In the genomic region with DNA sequence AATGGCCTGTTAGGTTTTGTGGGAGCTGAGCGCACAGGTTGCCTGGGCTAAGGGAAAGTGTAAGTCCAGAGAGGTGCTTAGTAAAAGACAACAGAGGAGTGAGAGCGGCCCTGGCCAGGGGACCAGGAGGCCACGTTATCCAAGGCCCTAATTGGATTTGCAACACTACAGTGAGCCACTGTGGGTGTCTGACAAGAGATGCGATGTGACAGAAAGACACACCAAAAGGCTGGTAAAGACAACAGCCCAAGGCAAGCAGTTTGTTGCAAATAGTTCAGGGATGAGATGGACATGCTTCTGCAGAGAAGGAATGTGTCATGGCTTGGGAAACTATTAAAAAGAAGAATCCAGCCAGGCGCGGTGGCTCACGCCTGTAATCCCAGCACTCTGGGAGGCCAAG, we compare ENCODE assay signal across 30 cellular contexts.
DNase-seq lines count a peak whose midpoint lies in the region; ATAC-seq, FAIRE-seq and TF ChIP-seq lines count a peak whose summit lies in the region.
"Had no signal": no experiment of that assay in that cellular context is flagged by ENCODE, and none has a peak within 500 bp of the region (broad histone marks: within the 10 kb centered on the region; RNA-seq: fewer than 3 reads in every experiment).

No MANE protein-coding gene starts in this region.

- no peak overlapping the region for H3K9ac ChIP-seq in mammary epithelial cell (ENCODE audit: insufficient read depth, low read length)
- H3K9ac ChIP-seq in keratinocyte (ENCODE audit: control insufficient read depth, extremely low read depth, insufficient read depth, low read length) = no peak overlapping the region

- H3K27ac Mint-ChIP-seq in MCF 10A (ENCODE audit: low read depth, unreplicated experiment) = no peak overlapping the region
- no peak overlapping the region for H3K27ac Mint-ChIP-seq in activated CD8-positive, alpha-beta memory T cell treated with anti-CD3 and anti-CD28 coated beads, Interleukin-2, amount 10 ng/mL, durations not matched to agents 7 days and 5 days
- H3K27ac Mint-ChIP-seq: activated naive CD8-positive, alpha-beta T cell treated with anti-CD3 and anti-CD28 coated beads for 36 hours; B cell; CD8-positive, alpha-beta T cell had no signal

- no peaks in the 10 kb centered on the region for H3K36me3 Mint-ChIP-seq in MCF 10A (ENCODE audit: insufficient read depth, unreplicated experiment)
- no peaks in the 10 kb centered on the region for H3K36me3 Mint-ChIP-seq in activated CD8-positive, alpha-beta memory T cell treated with anti-CD3 and anti-CD28 coated beads, Interleukin-2, amount 10 ng/mL, durations not matched to agents 7 days and 5 days
- H3K36me3 Mint-ChIP-seq: activated naive CD8-positive, alpha-beta T cell treated with anti-CD3 and anti-CD28 coated beads for 36 hours; CD8-positive, alpha-beta T cell had no signal

- 86% methylated on average over 7 of the region's 7 CpGs for WGBS in mammary epithelial cell (ENCODE audit: low coverage, missing lambda C conversion rate)

- H3K9me3 Mint-ChIP-seq in MCF 10A (ENCODE audit: unreplicated experiment) = no peaks in the 10 kb centered on the region
- no peaks in the 10 kb centered on the region for H3K9me3 Mint-ChIP-seq in activated CD8-positive, alpha-beta memory T cell treated with anti-CD3 and anti-CD28 coated beads, Interleukin-2, amount 10 ng/mL, durations not matched to agents 7 days and 5 days (ENCODE audit: low read depth)
- H3K9me3 Mint-ChIP-seq: activated naive CD8-positive, alpha-beta T cell treated with anti-CD3 and anti-CD28 coated beads for 36 hours; CD8-positive, alpha-beta T cell had no signal

- no peak for ATAC-seq in HG02884 (IDR thresholded peaks at IDR 0.05; ENCODE audit: unreplicated experiment)
- ATAC-seq in activated CD8-positive, alpha-beta memory T cell treated with anti-CD3 and anti-CD28 coated beads, Interleukin-2, amount 10 ng/mL, durations not matched to agents 7 days and 5 days = no peak
- ATAC-seq: CD8-positive, alpha-beta T cell; heart right ventricle; left cardiac atrium had no signal

- FAIRE-seq in keratinocyte (lab: Jason Lieb, UNC) = peak; percentile 62
- FAIRE-seq: A204.1, G401.6 had no signal

- H3K4me2 ChIP-seq in mammary epithelial cell (ENCODE audit: insufficient read depth, low read depth, low read length) (no peak overlapping the region), keratinocyte (ENCODE audit: control insufficient read depth, extremely low read depth, insufficient read depth, low read depth, low read length) (no peak overlapping the region)

- no peaks in the 10 kb centered on the region for H3K79me2 ChIP-seq in mammary epithelial cell (ENCODE audit: insufficient read depth, low read length)
- H3K79me2 ChIP-seq in keratinocyte (ENCODE audit: control insufficient read depth, insufficient read depth, low read length) = no peaks in the 10 kb centered on the region

- no peak overlapping the region for H2AFZ ChIP-seq in mammary epithelial cell (ENCODE audit: low read depth, low read length)
- H2AFZ ChIP-seq in keratinocyte (ENCODE audit: control insufficient read depth, low read length) = no peak overlapping the region

- H3K9me3 ChIP-seq in mammary epithelial cell (replicated peaks; ENCODE audit: insufficient read depth, low read length) = no peaks in the 10 kb centered on the region
- no peaks in the 10 kb centered on the region for H3K9me3 ChIP-seq in keratinocyte (ENCODE audit: control insufficient read depth, low read depth, low read length)
- H3K9me3 ChIP-seq: heart right ventricle, prostate gland, sigmoid colon, uterus had no signal

- CTCF ChIA-PET in mammary epithelial cell (lab: Charles Lee; ENCODE audit: low non-redundant PET) (interaction anchor here (0.9 kb wide), 1 partner anchor 136 kb away, joined by 4 read pairs; no protein-coding TSS in a partner anchor), MCF 10A (lab: Yijun Ruan, JAX) (no interaction called here)
- CTCF ChIA-PET in activated CD8-positive, alpha-beta memory T cell treated with anti-CD3 and anti-CD28 coated beads, Interleukin-2, amount 10 ng/mL, durations not matched to agents 7 days and 5 days (lab: Charles Lee) = no interaction called here

- dilution Hi-C loops in mammary epithelial cell (cut with HindIII; ENCODE audit: low sequenced_read_pairs) (no loop called here), keratinocyte (cut with MboI; ENCODE audit: extremely low pct_ligation_motif_present, low sequenced_read_pairs) (no loop called here)

- no peaks in the 10 kb centered on the region for H4K20me1 ChIP-seq in mammary epithelial cell (ENCODE audit: insufficient read depth, low read length)
- no peaks in the 10 kb centered on the region for H4K20me1 ChIP-seq in keratinocyte (ENCODE audit: control insufficient read depth, extremely low read depth, insufficient read depth, low read length)

- H3K4me3 ChIP-seq in mammary epithelial cell (replicated peaks in 1 of 3; ENCODE audit: insufficient read depth in 1 of 3, low read depth in 2 of 3, low read length in 3 of 3) (no peak overlapping the region), brain microvascular endothelial cell (ENCODE audit: low read depth, low read length) (no peak overlapping the region), keratinocyte (ENCODE audit: control insufficient read depth in 2 of 3, extremely low read depth in 1 of 3, insufficient read depth in 2 of 3, low read depth in 1 of 3, low read length in 3 of 3) (no peak overlapping the region)
- H3K4me3 ChIP-seq: heart right ventricle, prostate gland, sigmoid colon, uterus had no signal

- no peaks in the 10 kb centered on the region for H3K9me1 ChIP-seq in keratinocyte (ENCODE audit: control insufficient read depth, extremely low read depth, insufficient read depth, low read length)

- H3K36me3 ChIP-seq in mammary epithelial cell (ENCODE audit: insufficient read depth, low read length) (no peaks in the 10 kb centered on the region), brain microvascular endothelial cell (replicated peaks) (no peaks in the 10 kb centered on the region), keratinocyte (ENCODE audit: control insufficient read depth in 2 of 2, extremely low read depth in 1 of 2, insufficient read depth in 2 of 2, low read length in 2 of 2) (no peaks in the 10 kb centered on the region)
- H3K36me3 ChIP-seq: heart right ventricle, prostate gland, sigmoid colon, uterus had no signal

- TF ChIP-seq CTCF in mammary epithelial cell (conservative IDR thresholded peaks at IDR 0.05 in 1 of 2, IDR thresholded peaks at IDR 0.05 in 1 of 2; ENCODE audit: extremely low read depth in 1 of 2, insufficient read depth in 1 of 2, low read depth in 1 of 2, low read length in 2 of 2) = no peak
- TF ChIP-seq CTCF in MCF 10A (IDR thresholded peaks at IDR 0.05; ENCODE audit: unreplicated experiment) = no peak
- TF ChIP-seq CTCF in brain microvascular endothelial cell (IDR thresholded peaks at IDR 0.05; ENCODE audit: low read depth, low read length, missing control alignments) = no peak
- TF ChIP-seq CTCF in keratinocyte (optimal IDR thresholded peaks at IDR 0.05 in 1 of 3, IDR thresholded peaks at IDR 0.05 in 1 of 3, conservative IDR thresholded peaks at IDR 0.05 in 1 of 3; ENCODE audit: extremely low read depth in 1 of 3, insufficient read depth in 2 of 3, low read length in 3 of 3) = no peak

- H3K27me3 Mint-ChIP-seq in MCF 10A (ENCODE audit: insufficient read depth, unreplicated experiment) = no peaks in the 10 kb centered on the region
- no peaks in the 10 kb centered on the region for H3K27me3 Mint-ChIP-seq in activated CD8-positive, alpha-beta memory T cell treated with anti-CD3 and anti-CD28 coated beads, Interleukin-2, amount 10 ng/mL, durations not matched to agents 7 days and 5 days
- H3K27me3 Mint-ChIP-seq: activated naive CD8-positive, alpha-beta T cell treated with anti-CD3 and anti-CD28 coated beads for 36 hours had no signal

- no peak overlapping the region for H3K4me3 Mint-ChIP-seq in MCF 10A (ENCODE audit: unreplicated experiment)
- H3K4me3 Mint-ChIP-seq in activated CD8-positive, alpha-beta memory T cell treated with anti-CD3 and anti-CD28 coated beads, Interleukin-2, amount 10 ng/mL, durations not matched to agents 7 days and 5 days = no peak overlapping the region
- H3K4me3 Mint-ChIP-seq: activated naive CD8-positive, alpha-beta T cell treated with anti-CD3 and anti-CD28 coated beads for 36 hours; B cell; CD8-positive, alpha-beta T cell had no signal

- BruUV-seq in mammary epithelial cell (replicated peaks; lab: Mats Ljungman, UMichigan) (no TSS peak), MCF 10A (replicated peaks; lab: Mats Ljungman, UMichigan) (no TSS peak)

- H3K4me1 Mint-ChIP-seq in MCF 10A (ENCODE audit: insufficient read depth, unreplicated experiment) = peaks cover 22% of the 10 kb centered on the region
- H3K4me1 Mint-ChIP-seq in activated CD8-positive, alpha-beta memory T cell treated with anti-CD3 and anti-CD28 coated beads, Interleukin-2, amount 10 ng/mL, durations not matched to agents 7 days and 5 days = peaks cover 2% of the 10 kb centered on the region
- H3K4me1 Mint-ChIP-seq: activated naive CD8-positive, alpha-beta T cell treated with anti-CD3 and anti-CD28 coated beads for 36 hours; B cell had no signal

- DNase-seq in mammary epithelial cell (peak; percentile 38), MCF 10A (ENCODE audit: unreplicated experiment) (no peak), brain microvascular endothelial cell (peak; percentile 51), keratinocyte (ENCODE audit: low read depth, low spot score) (no peak), DMS53 treated with DMSO at 0.1 percent for 48 hours (lab: John Stamatoyannopoulos, UW; ENCODE audit: unreplicated experiment) (no peak)
- no peak for DNase-seq in activated CD8-positive, alpha-beta memory T cell treated with anti-CD3 and anti-CD28 coated beads, Interleukin-2, amount 10 ng/mL, durations not matched to agents 7 days and 5 days
- no peak for DNase-seq in activated naive CD4-positive, alpha-beta T cell treated with Interleukin-2 at 50 U/mL for 16 hours
- DNase-seq: activated CD4-positive, alpha-beta T cell treated with anti-CD3 and anti-CD28 coated beads, Interleukin-2, amount 50 U/mL, for 48 hours; activated naive CD8-positive, alpha-beta T cell treated with anti-CD3 and anti-CD28 coated beads for 36 hours; CD8-positive, alpha-beta T cell; DMS 273 treated with DMSO at 0.1 percent for 48 hours; effector CD4-positive, alpha-beta T cell; erythroblast; foreskin melanocyte; H7; heart right ventricle; left cardiac atrium; NCI-H2081; NCI-H226; NCI-H69; sigmoid colon; stimulated activated naive CD4-positive, alpha-beta T cell treated with Interleukin-2 at 50 U/mL for 16 hours; T-helper 1 cell; uterus had no signal

- no peaks in the 10 kb centered on the region for H3K27me3 ChIP-seq in mammary epithelial cell (ENCODE audit: insufficient read depth, low read length)
- no peaks in the 10 kb centered on the region for H3K27me3 ChIP-seq in brain microvascular endothelial cell (replicated peaks)
- H3K27me3 ChIP-seq in keratinocyte (ENCODE audit: control insufficient read depth, extremely low read depth, insufficient read depth, low read length) = no peaks in the 10 kb centered on the region
- H3K27me3 ChIP-seq: heart right ventricle, sigmoid colon, uterus had no signal

- H3K27ac ChIP-seq in mammary epithelial cell (ENCODE audit: insufficient read depth, low read depth, low read length) = no peak overlapping the region
- no peak overlapping the region for H3K27ac ChIP-seq in brain microvascular endothelial cell
- no peak overlapping the region for H3K27ac ChIP-seq in keratinocyte (ENCODE audit: control insufficient read depth, insufficient read depth, low read length)
- H3K27ac ChIP-seq: heart right ventricle, prostate gland, RWPE1, sigmoid colon, uterus had no signal

- POLR2A ChIA-PET in MCF 10A (lab: Yijun Ruan, JAX) = no interaction called here

- in situ Hi-C loops in mammary epithelial cell (cut with MboI; ENCODE audit: low sequenced_read_pairs in 2 of 2) = no loop called here
- in situ Hi-C loops in brain microvascular endothelial cell (cut with HindIII; ENCODE audit: low pct_ligation_motif_present, low sequenced_read_pairs) = no loop called here

- H3K4me1 ChIP-seq in mammary epithelial cell (ENCODE audit: insufficient read depth, low read length) = peaks cover 13% of the 10 kb centered on the region
- peaks cover 43% of the 10 kb centered on the region for H3K4me1 ChIP-seq in keratinocyte (ENCODE audit: control insufficient read depth, extremely low read depth, insufficient read depth, low read length)
- H3K4me1 ChIP-seq: heart right ventricle, prostate gland, sigmoid colon, uterus had no signal

- intact Hi-C loops in mammary epithelial cell (cut with micrococcal nuclease) = loop anchor here (5.0 kb wide), 1 partner anchor 52 kb away; no protein-coding TSS in a partner anchor
- intact Hi-C loops in MCF 10A (cut with micrococcal nuclease) = no loop called here

Comparison
In these comparisons a context has a peak if more than half of its experiments do, and no peak if none do; other contexts are left out.
1. DNase-seq: peak in mammary epithelial cell (single experiment) and brain microvascular endothelial cell (single experiment); none in MCF 10A (single experiment), keratinocyte (single experiment), DMS53 treated with DMSO at 0.1 percent for 48 hours (single experiment), activated CD8-positive, alpha-beta memory T cell treated with anti-CD3 and anti-CD28 coated beads, Interleukin-2, amount 10 ng/mL, durations not matched to agents 7 days and 5 days (single experiment) and activated naive CD4-positive, alpha-beta T cell treated with Interleukin-2 at 50 U/mL for 16 hours (single experiment).